ENCODE assay signal across 8 cellular contexts in genomic region chr3:16841906-16842709, GRCh38. TPM values are rescaled to one million over a fixed set of nuclear protein-coding genes. Genes with fewer than 3 reads are reported as not detected.
A peak's percentile ranks its signal among the peaks of the same experiment; 100 is the strongest.
DNase-seq lines count a peak whose midpoint lies in the region; ATAC-seq and TF ChIP-seq lines count a peak whose summit lies in the region.

No MANE protein-coding gene starts in this region.

- DNase-seq in CD8-positive, alpha-beta memory T cell = peak; percentile 51 to 86 (median 78)
- DNase-seq in activated CD4-positive, alpha-beta T cell treated with anti-CD3 and anti-CD28 coated beads, Interleukin-2, amount 50 U/mL, for 24 hours (ENCODE audit: low read depth in 1 of 2, low spot score in 1 of 2) = peak; percentile 44 to 54
- DNase-seq in esophagus squamous epithelium (lab: John Stamatoyannopoulos, UW) = peak; percentile 12
- peak in 3 of 4 experiments; percentile 27 to 46 (median 36) for DNase-seq in stimulated activated CD4-positive, alpha-beta T cell treated with anti-CD3 and anti-CD28 coated beads, Interleukin-1b, Interleukin-23, amount 100 ng/mL, for 24 hours (ENCODE audit: low read depth in 4 of 4, low spot score in 1 of 4)
- DNase-seq in NCI-H82 treated with DMSO at 0.1 percent for 48 hours (lab: John Stamatoyannopoulos, UW; ENCODE audit: unreplicated experiment) = no peak
- DNase-seq in HFFc6 = no peak

- peak overlapping the region; percentile 67 for H3K4me3 ChIP-seq in CD8-positive, alpha-beta memory T cell (ENCODE audit: low read length)
- no peak overlapping the region for H3K4me3 ChIP-seq in esophagus squamous epithelium

- H3K9me3 Mint-ChIP-seq in CD8-positive, alpha-beta memory T cell = no peaks in the 10 kb centered on the region
- H3K9me3 Mint-ChIP-seq in HFFc6 = no peaks in the 10 kb centered on the region

- no peak for TF ChIP-seq POLR2A in esophagus squamous epithelium (IDR thresholded peaks at IDR 0.05)

- WGBS in esophagus squamous epithelium, 2 donors = 44 to 60% methylated on average over 10 of the region's 12 CpGs

- no peaks in the 10 kb centered on the region for H3K36me3 Mint-ChIP-seq in CD8-positive, alpha-beta memory T cell
- H3K36me3 Mint-ChIP-seq in HFFc6 (ENCODE audit: low read depth) = no peaks in the 10 kb centered on the region

- peak overlapping the region; percentile 83 to 91 (median 84) for H3K4me3 Mint-ChIP-seq in CD8-positive, alpha-beta memory T cell
- H3K4me3 Mint-ChIP-seq in HFFc6 = no peak overlapping the region

- H3K9me3 ChIP-seq in CD8-positive, alpha-beta memory T cell (ENCODE audit: low read length) = no peaks in the 10 kb centered on the region
- H3K9me3 ChIP-seq in esophagus squamous epithelium = no peaks in the 10 kb centered on the region

- intact Hi-C loops in esophagus squamous epithelium (cut with DNase I) = no loop called here

- POLR2A ChIA-PET in CD8-positive, alpha-beta memory T cell (lab: Charles Lee) = interaction anchor here (0.7 to 3.4 kb wide), 9 partner anchors 9 to 310 kb away, joined by 3 to 38 read pairs (median 5); partner anchors contain the start of gene PLCL2

- H3K27ac ChIP-seq in CD8-positive, alpha-beta memory T cell (ENCODE audit: low read depth, low read length) = peak overlapping the region; percentile 85
- peak overlapping the region in 3 of 4 donors; percentile 18 to 74 (median 53) for H3K27ac ChIP-seq in esophagus squamous epithelium

- no peaks in the 10 kb centered on the region for H3K27me3 Mint-ChIP-seq in CD8-positive, alpha-beta memory T cell
- peaks cover 1% of the 10 kb centered on the region; the same call in 1 of the 2 replicates for H3K27me3 Mint-ChIP-seq in HFFc6 (ENCODE audit: insufficient read depth)

- TF ChIP-seq CTCF in esophagus squamous epithelium (IDR thresholded peaks at IDR 0.05) = no peak
- TF ChIP-seq CTCF in HFFc6 (IDR thresholded peaks at IDR 0.05) = no peak

- peaks cover 80 to 100% (median 94%) of the 10 kb centered on the region in 3 donors for H3K4me1 Mint-ChIP-seq in CD8-positive, alpha-beta memory T cell
- peaks cover 13% of the 10 kb centered on the region; the same call in 1 of the 2 replicates for H3K4me1 Mint-ChIP-seq in HFFc6 (ENCODE audit: low read depth)

- H3K4me1 ChIP-seq in CD8-positive, alpha-beta memory T cell (ENCODE audit: insufficient read depth, low read length) = peaks cover 71% of the 10 kb centered on the region
- peaks cover 0 to 12% (median 3%) of the 10 kb centered on the region in 3 donors for H3K4me1 ChIP-seq in esophagus squamous epithelium

- peak overlapping the region; percentile 94 to 100 (median 98) for H3K27ac Mint-ChIP-seq in CD8-positive, alpha-beta memory T cell
- no peak overlapping the region for H3K27ac Mint-ChIP-seq in HFFc6

- peak; percentile 64 for ATAC-seq in GM19468 (IDR thresholded peaks at IDR 0.05; ENCODE audit: extremely low read depth, unreplicated experiment)
- ATAC-seq in HG03571 (IDR thresholded peaks at IDR 0.05; ENCODE audit: unreplicated experiment) = peak; percentile 73

- H3K36me3 ChIP-seq in CD8-positive, alpha-beta memory T cell (ENCODE audit: insufficient read depth, low read length) = no peaks in the 10 kb centered on the region
- no peaks in the 10 kb centered on the region for H3K36me3 ChIP-seq in esophagus squamous epithelium

- no peaks in the 10 kb centered on the region for H3K27me3 ChIP-seq in CD8-positive, alpha-beta memory T cell (ENCODE audit: insufficient read depth, low read length, poor library complexity, severe bottlenecking)
- no peaks in the 10 kb centered on the region for H3K27me3 ChIP-seq in esophagus squamous epithelium

- CTCF ChIA-PET in CD8-positive, alpha-beta memory T cell (lab: Charles Lee) = interaction anchor here (0.8 to 4.8 kb wide), 11 partner anchors 11 to 390 kb away, joined by 3 to 52 read pairs (median 4); partner anchors contain the start of gene PLCL2

RNA-seq across cellular contexts. Expression of gene PLCL2, which starts 42.6 kb away (rescaled TPM):
- total RNA-seq in CD8-positive, alpha-beta memory T cell = 10 to 100 TPM; 22.2 to 22.8 TPM
- polyA plus RNA-seq in CD8-positive, alpha-beta memory T cell = 94.9 TPM
- 1 to 10 TPM in 3 of 4 donors, under 1 TPM in 1; 0.95 to 4.8 (median 2.2) TPM for total RNA-seq in esophagus squamous epithelium
- 1 to 10 TPM; 3.9 to 6.4 (median 5.7) TPM for total RNA-seq in HFFc6 (2021; fragmentation: NEBNext Ultra II Directional; extraction: Animal tissue kit (Norgen Biotek cat#: 25700))

Comparison
In these comparisons a context has a peak if more than half of its experiments do, and no peak if none do; other contexts are left out.
1. DNase-seq: peak in CD8-positive, alpha-beta memory T cell (5 of 5), activated CD4-positive, alpha-beta T cell treated with anti-CD3 and anti-CD28 coated beads, Interleukin-2, amount 50 U/mL, for 24 hours (2 of 2), esophagus squamous epithelium (single experiment) and stimulated activated CD4-positive, alpha-beta T cell treated with anti-CD3 and anti-CD28 coated beads, Interleukin-1b, Interleukin-23, amount 100 ng/mL, for 24 hours (3 of 4); none in NCI-H82 treated with DMSO at 0.1 percent for 48 hours (single experiment) and HFFc6 (single experiment).